In genomic region chr6:170314983-170315382, GRCh38 we compare ENCODE assay signal across 23 cellular contexts. TPM values are rescaled to one million over a fixed set of nuclear protein-coding genes. Genes with fewer than 3 reads are reported as not detected.
"Had no signal": no experiment of that assay in that cellular context is flagged by ENCODE, and none has a peak within 500 bp of the region (broad histone marks: within the 10 kb centered on the region; RNA-seq: fewer than 3 reads in every experiment).

No MANE protein-coding gene starts in this region.

- H3K27me3 ChIP-seq: body of pancreas had no signal

- H3K27me3 Mint-ChIP-seq: activated B cell treated with CpG ODN at 0.5 μM for 24 hours; activated CD4-positive, alpha-beta T cell treated with anti-CD3 and anti-CD28 coated beads for 36 hours; activated naive CD8-positive, alpha-beta T cell treated with anti-CD3 and anti-CD28 coated beads, Interleukin-2, amount 10 ng/mL, durations not matched to agents 7 days and 5 days; dendritic cell treated with granulocyte-macrophage colony-stimulating factor and Interleukin-4, amounts not matched to agents 40 ng/mL and 50 ng/mL, for 4 days; memory B cell had no signal

- H3K27ac ChIP-seq: body of pancreas, parathyroid adenoma had no signal

- H3K9ac ChIP-seq: parathyroid adenoma had no signal

- H2AFZ ChIP-seq: parathyroid adenoma had no signal

- H3K9me3 ChIP-seq: body of pancreas had no signal

- H3K4me3 Mint-ChIP-seq: activated B cell treated with CpG ODN at 0.5 μM for 24 hours; activated CD4-positive, alpha-beta T cell treated with anti-CD3 and anti-CD28 coated beads for 36 hours; activated naive CD8-positive, alpha-beta T cell treated with anti-CD3 and anti-CD28 coated beads, Interleukin-2, amount 10 ng/mL, durations not matched to agents 7 days and 5 days; activated T-cell treated with anti-CD3 and anti-CD28 coated beads, Interleukin-2, amount 50 U/mL, for 4 hours; dendritic cell treated with granulocyte-macrophage colony-stimulating factor and Interleukin-4, amounts not matched to agents 40 ng/mL and 50 ng/mL, for 4 days; memory B cell had no signal

- FAIRE-seq: endometrium had no signal

- H3K27ac Mint-ChIP-seq: activated B cell treated with CpG ODN at 0.5 μM for 24 hours; activated CD4-positive, alpha-beta T cell treated with anti-CD3 and anti-CD28 coated beads for 36 hours; activated naive CD8-positive, alpha-beta T cell treated with anti-CD3 and anti-CD28 coated beads, Interleukin-2, amount 10 ng/mL, durations not matched to agents 7 days and 5 days; activated T-helper 2 cell treated with anti-CD3 and anti-CD28 coated beads, Interferon-gamma antibody, Interleukin-2, Interleukin-4, amounts not matched to agents 10 μg/mL and 5 μg/mL and 100 μg/mL, durations not matched to agents 14 hours and 24 hours and 36 hours; dendritic cell treated with granulocyte-macrophage colony-stimulating factor and Interleukin-4, amounts not matched to agents 40 ng/mL and 50 ng/mL, for 4 days; memory B cell had no signal

- H3K4me3 ChIP-seq: body of pancreas had no signal

- ATAC-seq: activated CD4-positive, alpha-beta T cell treated with anti-CD3 and anti-CD28 coated beads for 36 hours; activated T-cell treated with anti-CD3 and anti-CD28 coated beads, Interleukin-2, amount 50 U/mL, for 4 hours; body of pancreas; sciatic nerve had no signal

- DNase-seq: activated B cell treated with CpG ODN at 0.5 μM for 24 hours; activated CD4-positive, alpha-beta T cell treated with anti-CD3 and anti-CD28 coated beads for 36 hours; activated CD4-positive, alpha-beta T cell treated with anti-CD3 and anti-CD28 coated beads, Interleukin-2, amount 50 U/mL, for 48 hours; activated CD8-positive, alpha-beta memory T cell treated with anti-CD3 and anti-CD28 coated beads, Interleukin-2, amount 50 U/mL, for 48 hours; activated naive CD4-positive, alpha-beta T cell treated with Interleukin-2 at 50 U/mL for 16 hours; activated naive CD8-positive, alpha-beta T cell treated with anti-CD3 and anti-CD28 coated beads, Interleukin-2, amount 10 ng/mL, durations not matched to agents 7 days and 5 days; activated T-cell treated with anti-CD3 and anti-CD28 coated beads, Interleukin-2, amount 50 U/mL, for 4 hours; body of pancreas; caudate nucleus; effector CD4-positive, alpha-beta T cell; hippocampal formation; nucleus accumbens; stimulated activated CD4-positive, alpha-beta T cell treated with anti-CD3 and anti-CD28 coated beads, Interleukin-2, amount 100 ng/mL, for 48 hours; stimulated activated CD8-positive, alpha-beta memory T cell treated with anti-CD3 and anti-CD28 coated beads, Interleukin-4, amount 100 ng/mL, for 48 hours; stimulated activated naive CD4-positive, alpha-beta T cell; T1000 had no signal

RNA-seq across cellular contexts. Expression of gene DLL1, which starts 24.1 kb away (rescaled TPM):
- total RNA-seq: activated T-helper 2 cell treated with anti-CD3 and anti-CD28 coated beads, Interferon-gamma antibody, Interleukin-2, Interleukin-4, amounts not matched to agents 10 μg/mL and 5 μg/mL and 100 μg/mL, durations not matched to agents 14 hours and 24 hours and 36 hours; T-helper 1 cell treated with Interleukin-12 subunit alpha and Interleukin-12 subunit beta and Interleukin-4 antibody, amounts not matched to agents 30 ng/mL and 1 ng/mL, for 36 hours had no signal
